13 cellular contexts compared by ENCODE assay signal in the genomic region with DNA sequence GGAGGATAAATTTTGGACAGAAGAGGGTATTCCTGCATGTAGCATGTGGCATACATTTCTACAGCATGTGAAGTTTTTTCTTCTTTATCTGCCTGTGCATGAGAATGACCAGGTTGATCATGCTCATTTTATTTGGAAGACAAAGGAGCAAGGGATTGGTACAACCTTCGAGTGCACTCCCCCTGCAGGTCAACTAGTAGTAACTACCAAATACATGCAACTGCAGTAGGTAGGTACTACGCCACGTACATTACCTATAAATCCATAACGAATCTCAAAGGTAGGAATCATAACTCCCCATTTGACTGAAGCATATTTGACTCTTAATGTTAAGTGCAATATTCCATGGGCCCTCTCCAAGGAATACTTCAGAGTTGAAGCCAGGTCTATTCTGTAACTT.
DNase-seq lines count a peak whose midpoint lies in the region; ATAC-seq, FAIRE-seq and TF ChIP-seq lines count a peak whose summit lies in the region.
"Had no signal": no experiment of that assay in that cellular context is flagged by ENCODE, and none has a peak within 500 bp of the region (broad histone marks: within the 10 kb centered on the region; RNA-seq: fewer than 3 reads in every experiment).

No MANE protein-coding gene starts in this region.

- TF ChIP-seq CTCF in A549 (IDR thresholded peaks at IDR 0.05): peak; percentile 15; the same call in 1 of the 3 replicates
- TF ChIP-seq CTCF in GM12865 (IDR thresholded peaks at IDR 0.05; ENCODE audit: insufficient read depth, low read depth, low read length, missing control alignments): peak; percentile 7
- TF ChIP-seq CTCF in foreskin keratinocyte (conservative IDR thresholded peaks at IDR 0.05): peak; percentile 13

- H3K4me3 ChIP-seq in A549: no peak overlapping the region
- H3K4me3 ChIP-seq in GM12865 (ENCODE audit: low read depth, low read length): no peak overlapping the region
- H3K4me3 ChIP-seq in CD4-positive, alpha-beta memory T cell (ENCODE audit: low read length in 2 of 2): no peak overlapping the region
- H3K4me3 ChIP-seq: SK-N-MC had no signal

- CTCF ChIA-PET in A549 (lab: Yijun Ruan, JAX): interaction anchor here (1.6 kb wide), 1 partner anchor 17 kb away, joined by 3 read pairs; no protein-coding TSS in a partner anchor
- CTCF ChIA-PET in CD4-positive, alpha-beta memory T cell (lab: Charles Lee; ENCODE audit: partially characterized antibody): no interaction called here

- no peak overlapping the region for H3K4me2 ChIP-seq in A549

- H3K27ac ChIP-seq in A549 (no peak overlapping the region), foreskin keratinocyte (no peak overlapping the region)
- H3K27ac ChIP-seq in CD4-positive, alpha-beta memory T cell (ENCODE audit: low read depth, low read length): no peak overlapping the region
- H3K27ac ChIP-seq: SK-N-MC had no signal

- TF ChIP-seq POLR2A in A549 (IDR thresholded peaks at IDR 0.05; ENCODE audit: low read length): no peak

- peak in 1 of 2 experiments; percentile 46; a peak in 1 of 6 replicates for ATAC-seq in A549
- no peak for ATAC-seq in foreskin keratinocyte
- no peak for ATAC-seq in HG03342 (IDR thresholded peaks at IDR 0.05; ENCODE audit: unreplicated experiment)
- ATAC-seq in activated naive CD8-positive, alpha-beta T cell treated with anti-CD3 and anti-CD28 coated beads, Interleukin-2, amount 50 U/mL, for 24 hours: no peak
- ATAC-seq: CD8-positive, alpha-beta T cell had no signal

- H3K4me1 ChIP-seq in A549: no peaks in the 10 kb centered on the region
- no peaks in the 10 kb centered on the region for H3K4me1 ChIP-seq in foreskin keratinocyte
- no peaks in the 10 kb centered on the region for H3K4me1 ChIP-seq in CD4-positive, alpha-beta memory T cell (ENCODE audit: insufficient read depth, low read length)

- no peaks in the 10 kb centered on the region for H3K27me3 Mint-ChIP-seq in activated naive CD8-positive, alpha-beta T cell treated with anti-CD3 and anti-CD28 coated beads, Interleukin-2, amount 50 U/mL, for 24 hours
- no peaks in the 10 kb centered on the region for H3K27me3 Mint-ChIP-seq in CD4-positive, alpha-beta memory T cell
- H3K27me3 Mint-ChIP-seq: memory B cell had no signal

- peaks cover 11% of the 10 kb centered on the region for H3K9me3 Mint-ChIP-seq in activated naive CD8-positive, alpha-beta T cell treated with anti-CD3 and anti-CD28 coated beads, Interleukin-2, amount 50 U/mL, for 24 hours
- peaks cover 0 to 11% (median 3%) of the 10 kb centered on the region in 8 donors for H3K9me3 Mint-ChIP-seq in CD4-positive, alpha-beta memory T cell

- no peak; a peak in 1 of 5 replicates for TF ChIP-seq RAD21 in A549 (conservative IDR thresholded peaks at IDR 0.05 in 1 of 2, IDR thresholded peaks at IDR 0.05 in 1 of 2)

- H3K4me3 Mint-ChIP-seq in activated naive CD8-positive, alpha-beta T cell treated with anti-CD3 and anti-CD28 coated beads, Interleukin-2, amount 50 U/mL, for 24 hours: no peak overlapping the region
- H3K4me3 Mint-ChIP-seq in CD4-positive, alpha-beta memory T cell: no peak overlapping the region
- H3K4me3 Mint-ChIP-seq: CD8-positive, alpha-beta T cell; memory B cell had no signal

- H3K36me3 ChIP-seq in CD4-positive, alpha-beta memory T cell (ENCODE audit: insufficient read depth, low read length): no peaks in the 10 kb centered on the region

- no peaks in the 10 kb centered on the region for H3K36me3 Mint-ChIP-seq in activated naive CD8-positive, alpha-beta T cell treated with anti-CD3 and anti-CD28 coated beads, Interleukin-2, amount 50 U/mL, for 24 hours (ENCODE audit: low read depth)
- H3K36me3 Mint-ChIP-seq in CD4-positive, alpha-beta memory T cell: no peaks in the 10 kb centered on the region
- H3K36me3 Mint-ChIP-seq: CD8-positive, alpha-beta T cell; memory B cell had no signal

- H3K4me1 Mint-ChIP-seq in activated naive CD8-positive, alpha-beta T cell treated with anti-CD3 and anti-CD28 coated beads, Interleukin-2, amount 50 U/mL, for 24 hours: no peaks in the 10 kb centered on the region
- no peaks in the 10 kb centered on the region for H3K4me1 Mint-ChIP-seq in CD4-positive, alpha-beta memory T cell
- H3K4me1 Mint-ChIP-seq: memory B cell had no signal

- no peak overlapping the region for H3K27ac Mint-ChIP-seq in activated naive CD8-positive, alpha-beta T cell treated with anti-CD3 and anti-CD28 coated beads, Interleukin-2, amount 50 U/mL, for 24 hours
- H3K27ac Mint-ChIP-seq in CD4-positive, alpha-beta memory T cell: no peak overlapping the region
- H3K27ac Mint-ChIP-seq: CD8-positive, alpha-beta T cell; memory B cell had no signal

- DNase-seq in A549 (ENCODE audit: low read depth in 1 of 2, low spot score in 1 of 2) (peak in 1 of 2 experiments; percentile 33), GM12865 (ENCODE audit: low read depth) (no peak), OCI-M1 (lab: John Stamatoyannopoulos, UW) (peak; percentile 37), foreskin keratinocyte (no peak), AG20443 (ENCODE audit: low spot score) (no peak)
- DNase-seq in activated naive CD8-positive, alpha-beta T cell treated with anti-CD3 and anti-CD28 coated beads, Interleukin-2, amount 50 U/mL, for 24 hours: no peak
- DNase-seq in CD4-positive, alpha-beta memory T cell: no peak
- DNase-seq: activated CD4-positive, alpha-beta T cell treated with anti-CD3 and anti-CD28 coated beads, Interleukin-2, amount 50 U/mL, for 1 hour; CD8-positive, alpha-beta T cell; NCI-H2029 treated with DMSO at 0.1 percent for 48 hours had no signal

- WGBS in A549 (ENCODE audit: missing lambda C conversion rate): 23% methylated on average over 4 of the region's 4 CpGs

- FAIRE-seq in A549 (lab: Jason Lieb, UNC): no peak

- TF ChIP-seq EP300 in A549 (IDR thresholded peaks at IDR 0.05): no peak

- H3K27me3 ChIP-seq in foreskin keratinocyte: no peaks in the 10 kb centered on the region
- H3K27me3 ChIP-seq in CD4-positive, alpha-beta memory T cell (ENCODE audit: insufficient read depth, low read length): no peaks in the 10 kb centered on the region

- H3K9me3 ChIP-seq in A549: no peaks in the 10 kb centered on the region
- no peaks in the 10 kb centered on the region for H3K9me3 ChIP-seq in CD4-positive, alpha-beta memory T cell (ENCODE audit: control insufficient read depth in 1 of 2, low read length in 2 of 2)

- intact Hi-C loops in CD4-positive, alpha-beta memory T cell (cut with micrococcal nuclease): no loop called here

- POLR2A ChIA-PET in A549 (lab: Yijun Ruan, JAX): no interaction called here
- POLR2A ChIA-PET in CD4-positive, alpha-beta memory T cell (lab: Charles Lee; ENCODE audit: partially characterized antibody): no interaction called here

TF ChIP-seq in A549, 52 proteins besides CTCF, POLR2A, EP300 and RAD21:
- TF ChIP-seq HOXA7 (CRISPR knock-in tag; IDR thresholded peaks at IDR 0.05): no peak
- TF ChIP-seq, protein P1, sequence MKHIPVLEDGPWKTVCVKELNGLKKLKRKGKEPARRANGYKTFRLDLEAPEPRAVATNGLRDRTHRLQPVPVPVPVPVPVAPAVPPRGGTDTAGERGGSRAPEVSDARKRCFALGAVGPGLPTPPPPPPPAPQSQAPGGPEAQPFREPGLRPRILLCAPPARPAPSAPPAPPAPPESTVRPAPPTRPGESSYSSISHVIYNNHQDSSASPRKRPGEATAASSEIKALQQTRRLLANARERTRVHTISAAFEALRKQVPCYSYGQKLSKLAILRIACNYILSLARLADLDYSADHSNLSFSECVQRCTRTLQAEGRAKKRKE (CRISPR knock-in tag; IDR thresholded peaks at IDR 0.05; ENCODE audit: low read depth): no peak
- TF ChIP-seq MAFK (IDR thresholded peaks at IDR 0.05; ENCODE audit: partially characterized antibody): no peak
- TF ChIP-seq ZNF302 (CRISPR knock-in tag; IDR thresholded peaks at IDR 0.05): no peak
- no peak for TF ChIP-seq TP53 (CRISPR knock-in tag; IDR thresholded peaks at IDR 0.05)
- no peak for TF ChIP-seq NPAS2 (CRISPR knock-in tag; IDR thresholded peaks at IDR 0.05; ENCODE audit: borderline replicate concordance)
- no peak for TF ChIP-seq HOXB13 (CRISPR knock-in tag; IDR thresholded peaks at IDR 0.05; ENCODE audit: low read depth)
- TF ChIP-seq MYC (IDR thresholded peaks at IDR 0.05; ENCODE audit: borderline replicate concordance, low read length): no peak
- TF ChIP-seq ZFP36 (IDR thresholded peaks at IDR 0.05; ENCODE audit: borderline replicate concordance, partially characterized antibody): no peak
- no peak for TF ChIP-seq CBX2 (IDR thresholded peaks at IDR 0.05; ENCODE audit: borderline replicate concordance, low read depth)
- TF ChIP-seq PHF8 (IDR thresholded peaks at IDR 0.05; ENCODE audit: borderline replicate concordance, low read depth): no peak
- no peak for TF ChIP-seq SMC3 (IDR thresholded peaks at IDR 0.05)
- TF ChIP-seq FOXS1 (CRISPR knock-in tag; IDR thresholded peaks at IDR 0.05): no peak
